18 cellular contexts compared by ENCODE assay signal in the genomic region with DNA sequence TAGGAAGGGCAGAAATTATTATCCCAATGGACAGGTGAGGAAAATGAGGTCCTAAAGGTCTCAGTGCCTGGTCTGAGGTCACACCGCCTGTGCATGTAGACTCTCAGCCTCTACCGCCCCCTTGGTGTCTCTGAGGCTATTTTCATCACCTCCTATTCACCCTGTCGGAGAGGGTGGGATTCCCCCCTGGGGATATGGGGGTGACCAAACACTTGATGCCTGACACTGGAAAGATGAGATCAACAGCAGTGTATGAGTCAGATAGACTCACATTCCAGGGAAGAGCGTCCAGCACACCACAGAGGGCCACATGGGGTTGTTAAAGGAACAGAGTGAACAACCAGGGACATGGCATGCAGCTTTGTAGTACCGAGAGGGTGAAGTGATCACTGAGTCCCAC.
DNase-seq lines count a peak whose midpoint lies in the region; ATAC-seq, FAIRE-seq and TF ChIP-seq lines count a peak whose summit lies in the region.
"Had no signal": no experiment of that assay in that cellular context is flagged by ENCODE, and none has a peak within 500 bp of the region (broad histone marks: within the 10 kb centered on the region; RNA-seq: fewer than 3 reads in every experiment).

No MANE protein-coding gene starts in this region.

- no peak overlapping the region for H3K56ac ChIP-seq in H9 (ENCODE audit: insufficient read length, low read depth, low read length)

- H3K23me2 ChIP-seq in H9 (ENCODE audit: insufficient read length, low read depth, low read length, poor library complexity, severe bottlenecking) = no peaks in the 10 kb centered on the region

- H2BK20ac ChIP-seq in H9 (ENCODE audit: low read depth, low read length, poor library complexity, severe bottlenecking) = no peak overlapping the region

- WGBS in H9 (ENCODE audit: extremely low coverage, insufficient read length, low lambda C conversion rate) = no CpG with 5 or more reads among the region's 5 CpGs

- H4K91ac ChIP-seq in H9 (ENCODE audit: insufficient read length, low read depth, low read length) = no peak overlapping the region

- H4K20me1 ChIP-seq in H9 (ENCODE audit: control insufficient read depth, insufficient read depth, insufficient read length) = no peaks in the 10 kb centered on the region

- H3K4me3 Mint-ChIP-seq in H9 = no peak overlapping the region
- no peak overlapping the region for H3K4me3 Mint-ChIP-seq in activated CD8-positive, alpha-beta memory T cell treated with anti-CD3 and anti-CD28 coated beads, Interleukin-2, amount 10 ng/mL, durations not matched to agents 7 days and 5 days
- H3K4me3 Mint-ChIP-seq: activated CD4-positive, alpha-beta T cell treated with anti-CD3 and anti-CD28 coated beads, Interleukin-2, amount 10 ng/mL, durations not matched to agents 7 days and 5 days; activated naive CD4-positive, alpha-beta T cell treated with anti-CD3 and anti-CD28 coated beads, Interleukin-2, amount 50 U/mL, for 24 hours had no signal

- no peak overlapping the region for H4K5ac ChIP-seq in H9 (ENCODE audit: insufficient read length, low read depth, low read length)

- no peaks in the 10 kb centered on the region; a peak in 1 of 5 replicates for H3K9me3 Mint-ChIP-seq in H9
- H3K9me3 Mint-ChIP-seq in activated CD8-positive, alpha-beta memory T cell treated with anti-CD3 and anti-CD28 coated beads, Interleukin-2, amount 10 ng/mL, durations not matched to agents 7 days and 5 days (ENCODE audit: low read depth) = no peaks in the 10 kb centered on the region
- H3K9me3 Mint-ChIP-seq: activated CD4-positive, alpha-beta T cell treated with anti-CD3 and anti-CD28 coated beads, Interleukin-2, amount 10 ng/mL, durations not matched to agents 7 days and 5 days; activated naive CD4-positive, alpha-beta T cell treated with anti-CD3 and anti-CD28 coated beads, Interleukin-2, amount 50 U/mL, for 24 hours had no signal

- TF ChIP-seq CTCF in AG10803 (conservative IDR thresholded peaks at IDR 0.05; ENCODE audit: low read length) = no peak
- peak; percentile 44; the same call in 2 of the 3 replicates for TF ChIP-seq CTCF in H9 (conservative IDR thresholded peaks at IDR 0.05)

- no peak for FAIRE-seq in frontal cortex (lab: Jason Lieb, UNC)
- FAIRE-seq: K562 had no signal

- no peak overlapping the region for H3K14ac ChIP-seq in H9 (ENCODE audit: insufficient read depth, low read length)

- H3K27me3 Mint-ChIP-seq in H9 (ENCODE audit: low read depth) = no peaks in the 10 kb centered on the region; the same call in none of the 2 replicates
- H3K27me3 Mint-ChIP-seq in activated CD8-positive, alpha-beta memory T cell treated with anti-CD3 and anti-CD28 coated beads, Interleukin-2, amount 10 ng/mL, durations not matched to agents 7 days and 5 days = peaks cover 3% of the 10 kb centered on the region

- no peak overlapping the region for H2BK5ac ChIP-seq in H9 (ENCODE audit: insufficient read length, low read length)

- H3K4ac ChIP-seq in H9 (ENCODE audit: low read depth, low read length) = no peak overlapping the region

- no peak overlapping the region for H2BK120ac ChIP-seq in H9 (ENCODE audit: low read depth, low read length, poor library complexity, severe bottlenecking)

- no peak overlapping the region for H3K4me2 ChIP-seq in H9 (ENCODE audit: insufficient read depth, insufficient read length, low read length)

- H3K4me3 ChIP-seq in AG10803 (ENCODE audit: low read length) (no peak overlapping the region), SJCRH30 (no peak overlapping the region)
- H3K4me3 ChIP-seq: K562, right lobe of liver, suprapubic skin had no signal

- H3K9me3 ChIP-seq in H9 (ENCODE audit: control insufficient read depth, low read depth, low read length) (no peaks in the 10 kb centered on the region), SJCRH30 (replicated peaks) (no peaks in the 10 kb centered on the region)
- H3K9me3 ChIP-seq: right lobe of liver, suprapubic skin had no signal

- no peaks in the 10 kb centered on the region for H3K36me3 ChIP-seq in SJCRH30
- H3K36me3 ChIP-seq: right lobe of liver, suprapubic skin had no signal

- no peak overlapping the region for H2BK12ac ChIP-seq in H9 (ENCODE audit: insufficient read length, low read depth, low read length)

- H3K18ac ChIP-seq in H9 (ENCODE audit: insufficient read length, low read depth, low read length) = no peak overlapping the region

- H2AK5ac ChIP-seq in H9 (ENCODE audit: insufficient read length, low read length) = no peak overlapping the region

- H3K9ac ChIP-seq in H9 (ENCODE audit: extremely low read depth, insufficient read length, low read length) = no peak overlapping the region

- CTCF ChIA-PET in activated CD8-positive, alpha-beta memory T cell treated with anti-CD3 and anti-CD28 coated beads, Interleukin-2, amount 10 ng/mL, durations not matched to agents 7 days and 5 days (lab: Charles Lee) = interaction anchor here (1.0 kb wide), 1 partner anchor 18 kb away, joined by 4 read pairs; no protein-coding TSS in a partner anchor

- DNase-seq in AG10803 (ENCODE audit: low read depth) (peak; percentile 3), H9 (no peak), SJCRH30 (peak; percentile 5 to 9), kidney tubule cell (ENCODE audit: low spot score) (peak; percentile 44), frontal cortex (ENCODE audit: low spot score in 2 of 2) (no peak), occipital lobe (lab: John Stamatoyannopoulos, UW) (no peak)
- DNase-seq in activated CD8-positive, alpha-beta memory T cell treated with anti-CD3 and anti-CD28 coated beads, Interleukin-2, amount 10 ng/mL, durations not matched to agents 7 days and 5 days = no peak
- DNase-seq: activated CD4-positive, alpha-beta T cell treated with anti-CD3 and anti-CD28 coated beads, Interleukin-2, amount 10 ng/mL, durations not matched to agents 7 days and 5 days; AML-193; GF-D8; NCI-H1092 treated with DMSO at 0.1 percent for 48 hours; nucleus accumbens; right lobe of liver; stimulated activated CD4-positive, alpha-beta T cell treated with anti-CD3 and anti-CD28 coated beads, Interleukin-2, amount 100 ng/mL, for 48 hours had no signal

- H3K27ac ChIP-seq in H9 (ENCODE audit: insufficient read length, low read depth, low read length) (no peak overlapping the region), SJCRH30 (no peak overlapping the region)
- H3K27ac ChIP-seq: right lobe of liver, suprapubic skin had no signal

- H2AFZ ChIP-seq in H9 (ENCODE audit: low read length) = no peak overlapping the region

- peaks cover 2 to 6% of the 10 kb centered on the region in 2 experiments; a peak in 1 of 4 replicates for H3K4me1 Mint-ChIP-seq in H9
- H3K4me1 Mint-ChIP-seq in activated CD8-positive, alpha-beta memory T cell treated with anti-CD3 and anti-CD28 coated beads, Interleukin-2, amount 10 ng/mL, durations not matched to agents 7 days and 5 days = no peaks in the 10 kb centered on the region
- H3K4me1 Mint-ChIP-seq: activated CD4-positive, alpha-beta T cell treated with anti-CD3 and anti-CD28 coated beads, Interleukin-2, amount 10 ng/mL, durations not matched to agents 7 days and 5 days; activated naive CD4-positive, alpha-beta T cell treated with anti-CD3 and anti-CD28 coated beads, Interleukin-2, amount 50 U/mL, for 24 hours had no signal

- H3K79me1 ChIP-seq in H9 (ENCODE audit: insufficient read depth, low read depth, low read length, poor library complexity, severe bottlenecking) = no peaks in the 10 kb centered on the region

- H3K27ac Mint-ChIP-seq in H9 = no peak overlapping the region
- H3K27ac Mint-ChIP-seq in activated CD8-positive, alpha-beta memory T cell treated with anti-CD3 and anti-CD28 coated beads, Interleukin-2, amount 10 ng/mL, durations not matched to agents 7 days and 5 days = no peak overlapping the region
- H3K27ac Mint-ChIP-seq: activated CD4-positive, alpha-beta T cell treated with anti-CD3 and anti-CD28 coated beads, Interleukin-2, amount 10 ng/mL, durations not matched to agents 7 days and 5 days had no signal

- H3K4me1 ChIP-seq in H9 (ENCODE audit: insufficient read depth, low read length) (no peaks in the 10 kb centered on the region), SJCRH30 (no peaks in the 10 kb centered on the region)
- H3K4me1 ChIP-seq: right lobe of liver, suprapubic skin had no signal

- ATAC-seq in activated CD8-positive, alpha-beta memory T cell treated with anti-CD3 and anti-CD28 coated beads, Interleukin-2, amount 10 ng/mL, durations not matched to agents 7 days and 5 days = no peak
- no peak for ATAC-seq in HG03045 (IDR thresholded peaks at IDR 0.05; ENCODE audit: unreplicated experiment)
- ATAC-seq: K562, right lobe of liver had no signal

- H3K23ac ChIP-seq in H9 (ENCODE audit: insufficient read length, low read depth, low read length) = no peak overlapping the region

- H2BK15ac ChIP-seq in H9 (ENCODE audit: low read depth, low read length) = no peak overlapping the region

- H3K36me3 Mint-ChIP-seq in H9 (ENCODE audit: insufficient read depth in 1 of 3, low read depth in 3 of 3) = no peaks in the 10 kb centered on the region
- no peaks in the 10 kb centered on the region for H3K36me3 Mint-ChIP-seq in activated CD8-positive, alpha-beta memory T cell treated with anti-CD3 and anti-CD28 coated beads, Interleukin-2, amount 10 ng/mL, durations not matched to agents 7 days and 5 days
- H3K36me3 Mint-ChIP-seq: activated naive CD4-positive, alpha-beta T cell treated with anti-CD3 and anti-CD28 coated beads, Interleukin-2, amount 50 U/mL, for 24 hours had no signal

- no peaks in the 10 kb centered on the region for H3K79me2 ChIP-seq in H9 (ENCODE audit: insufficient read depth, low read length)

- H3T11ph ChIP-seq in H9 (ENCODE audit: low read length) = no peak overlapping the region

- no peaks in the 10 kb centered on the region for H3K27me3 ChIP-seq in H9 (ENCODE audit: insufficient read depth, low read length)
- H3K27me3 ChIP-seq in SJCRH30 = no peaks in the 10 kb centered on the region
- H3K27me3 ChIP-seq: right lobe of liver had no signal

- H4K8ac ChIP-seq in H9 (replicated peaks; ENCODE audit: insufficient read length, low read depth, low read length) = no peak overlapping the region

Comparison
In these comparisons a context has a peak if more than half of its experiments do, and no peak if none do; other contexts are left out.
1. DNase-seq: peak in AG10803 (single experiment), SJCRH30 (2 of 2) and kidney tubule cell (single experiment); none in H9 (single experiment), activated CD8-positive, alpha-beta memory T cell treated with anti-CD3 and anti-CD28 coated beads, Interleukin-2, amount 10 ng/mL, durations not matched to agents 7 days and 5 days (single experiment), frontal cortex (0 of 2) and occipital lobe (single experiment).